ENCODE assay signal across 9 cellular contexts in the genomic region with DNA sequence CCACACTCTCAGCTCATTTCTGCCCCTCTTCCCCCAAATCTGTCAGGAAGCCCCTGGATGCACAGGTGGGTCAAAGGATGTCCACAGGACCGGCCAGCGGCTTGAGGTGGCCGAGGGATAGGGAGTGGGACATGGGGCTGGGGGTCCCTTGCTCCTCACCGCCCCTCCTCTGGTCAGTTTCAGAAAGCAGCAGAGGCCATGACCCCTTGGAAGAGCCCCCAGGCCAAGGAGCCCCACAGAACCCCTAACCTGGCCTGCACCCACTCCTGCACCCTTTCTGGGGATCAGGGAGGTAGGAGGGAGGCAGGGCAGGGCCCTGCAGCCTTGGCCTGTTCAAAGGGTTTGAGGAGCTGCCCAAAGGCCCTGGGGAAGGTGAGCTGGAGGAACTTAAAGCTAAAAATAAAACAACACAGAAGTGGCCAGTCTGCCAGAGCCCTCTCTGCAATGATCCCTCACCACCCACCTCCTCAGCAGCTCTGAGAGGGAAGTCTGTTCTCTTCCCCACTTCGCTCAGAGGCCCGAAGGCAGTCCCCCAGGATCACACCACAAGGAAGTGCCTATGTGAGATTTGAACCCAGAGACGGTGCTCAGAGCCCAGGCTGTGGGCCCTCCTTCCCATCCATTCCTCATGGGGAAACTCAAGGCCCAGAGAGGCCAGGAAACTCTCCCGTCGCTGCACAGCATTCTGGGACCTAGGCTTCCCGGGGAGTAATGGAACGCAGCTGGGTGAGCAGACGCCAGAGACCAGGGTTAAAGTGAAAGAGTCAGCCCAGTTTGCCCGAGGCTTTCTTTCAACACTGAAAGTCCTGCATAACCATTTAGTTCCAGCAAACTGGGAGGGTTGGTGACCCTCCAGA. TPM values are rescaled to one million over a fixed set of nuclear protein-coding genes. Genes with fewer than 3 reads are reported as not detected.
A peak's percentile ranks its signal among the peaks of the same experiment; 100 is the strongest.
DNase-seq lines count a peak whose midpoint lies in the region; ATAC-seq and TF ChIP-seq lines count a peak whose summit lies in the region.
"Had no signal": no experiment of that assay in that cellular context is flagged by ENCODE, and none has a peak within 500 bp of the region (broad histone marks: within the 10 kb centered on the region; RNA-seq: fewer than 3 reads in every experiment).

No MANE protein-coding gene starts in this region.

- H3K4me3 ChIP-seq in BLaER1 (peak overlapping the region; percentile 93), epithelial cell of proximal tubule (ENCODE audit: low read depth, low read length) (peak overlapping the region; percentile 54), Karpas-422 (ENCODE audit: low read length) (no peak overlapping the region)

- H3K9me3 Mint-ChIP-seq in osteocyte (ENCODE audit: unreplicated experiment), result peaks cover 4% of the 10 kb centered on the region

- H2AFZ ChIP-seq in Karpas-422 (ENCODE audit: low read length), result no peak overlapping the region

- ATAC-seq in GM18858 (IDR thresholded peaks at IDR 0.05; ENCODE audit: unreplicated experiment) (no peak), GM18870 (IDR thresholded peaks at IDR 0.05; ENCODE audit: unreplicated experiment) (no peak)

- H3K9ac ChIP-seq in BLaER1 (peak overlapping the region; percentile 94), Karpas-422 (ENCODE audit: low read length) (no peak overlapping the region)

- H3K27me3 ChIP-seq in BLaER1 (no peaks in the 10 kb centered on the region), Karpas-422 (ENCODE audit: low read length) (no peaks in the 10 kb centered on the region; the same call in 1 of the 2 replicates)

- H3K27ac Mint-ChIP-seq in osteocyte (ENCODE audit: unreplicated experiment), result peak overlapping the region; percentile 88

- peak; percentile 23 for DNase-seq in SK-MEL-5 (ENCODE audit: low read depth, low spot score)
- no peak for DNase-seq in epithelial cell of proximal tubule (ENCODE audit: low read depth)
- no peak for DNase-seq in osteocyte (ENCODE audit: extremely low spot score, unreplicated experiment)
- no peak for DNase-seq in H4 (ENCODE audit: low spot score)
- DNase-seq in Karpas-422, result no peak

- H3K4me1 ChIP-seq in BLaER1 (peaks cover 64% of the 10 kb centered on the region), Karpas-422 (ENCODE audit: low read length) (no peaks in the 10 kb centered on the region)

- H3K9me2 ChIP-seq in Karpas-422 (replicated peaks; ENCODE audit: insufficient read depth, low read length), result no peaks in the 10 kb centered on the region

- peak overlapping the region; percentile 82 for H3K4me3 Mint-ChIP-seq in osteocyte (ENCODE audit: unreplicated experiment)

- no peaks in the 10 kb centered on the region for H3K27me3 Mint-ChIP-seq in osteocyte (ENCODE audit: unreplicated experiment)

- peaks cover 17% of the 10 kb centered on the region for H3K36me3 Mint-ChIP-seq in osteocyte (ENCODE audit: unreplicated experiment)

- H4K20me1 ChIP-seq in BLaER1 (peaks cover 16% of the 10 kb centered on the region; the same call in 1 of the 2 replicates), Karpas-422 (ENCODE audit: insufficient read depth, low read depth, low read length) (no peaks in the 10 kb centered on the region)

- H3K9me3 ChIP-seq in BLaER1, result peaks cover 31% of the 10 kb centered on the region
- H3K9me3 ChIP-seq in Karpas-422 (ENCODE audit: low read length), result peaks cover 9% of the 10 kb centered on the region

- peak overlapping the region; percentile 92 for H3K4me2 ChIP-seq in BLaER1
- no peak overlapping the region for H3K4me2 ChIP-seq in Karpas-422 (ENCODE audit: low read depth, low read length, poor library complexity, severe bottlenecking)

- in situ Hi-C loops in SK-MEL-5 (cut with HindIII; ENCODE audit: low pct_unique_long_range_greater_than_20kb, low sequenced_read_pairs), result no loop called here

- TF ChIP-seq CTCF in epithelial cell of proximal tubule (conservative IDR thresholded peaks at IDR 0.05; ENCODE audit: low read depth, low read length) (no peak), osteocyte (IDR thresholded peaks at IDR 0.05) (no peak)

- H3K27ac ChIP-seq in BLaER1 (peak overlapping the region; percentile 96), Karpas-422 (ENCODE audit: low read length) (no peak overlapping the region)

- peaks cover 41% of the 10 kb centered on the region for H3K36me3 ChIP-seq in BLaER1
- peaks cover 3% of the 10 kb centered on the region; the same call in 1 of the 2 replicates for H3K36me3 ChIP-seq in Karpas-422 (ENCODE audit: insufficient read depth, low read length)

- H3K4me1 Mint-ChIP-seq in osteocyte (ENCODE audit: unreplicated experiment), result peaks cover 43% of the 10 kb centered on the region

- H3K79me2 ChIP-seq in Karpas-422 (ENCODE audit: low read length), result no peaks in the 10 kb centered on the region

RNA-seq across cellular contexts. Expression of gene ENG, which starts 0.9 kb away (rescaled TPM):
- 3.7 and 5.5 TPM in 2 replicates for total RNA-seq in SK-MEL-5 (2014; rRNA removed; shearing (Covaris generic))
- polyA plus RNA-seq in SK-MEL-5 (2015; cell fraction: cytosol; rRNA removed), result 52.6 and 58.6 TPM in 2 replicates
- polyA plus RNA-seq in SK-MEL-5 (2015; cell fraction: nucleus; rRNA removed), result 10.0 and 15.4 TPM in 2 replicates
- total RNA-seq in epithelial cell of proximal tubule, result 5.0 and 10.6 TPM in 2 replicates
- 140 and 143 TPM in 2 replicates for total RNA-seq in osteocyte
- 1.8 and 3.0 TPM in 2 replicates for total RNA-seq in H4 (2014; rRNA removed; shearing (Covaris generic))
- total RNA-seq in Karpas-422 (2014; rRNA removed; shearing (Covaris generic); ENCODE audit: low replicate concordance), result not detected in 2 replicates
- polyA plus RNA-seq: neural cell had no signal

RNA-seq across cellular contexts. Expression of gene AK1, which starts 23.9 kb away (rescaled TPM):
- 50.6 and 53.0 TPM in 2 replicates for total RNA-seq in SK-MEL-5 (2014; rRNA removed; shearing (Covaris generic))
- 39.1 and 65.1 TPM in 2 replicates for polyA plus RNA-seq in SK-MEL-5 (2015; cell fraction: cytosol; rRNA removed)
- 38.5 and 43.8 TPM in 2 replicates for polyA plus RNA-seq in SK-MEL-5 (2015; cell fraction: nucleus; rRNA removed)
- 48.1 and 58.3 TPM in 2 replicates for total RNA-seq in epithelial cell of proximal tubule
- 57.6 and 65.8 TPM in 2 replicates for total RNA-seq in osteocyte
- total RNA-seq in H4 (2014; rRNA removed; shearing (Covaris generic)), result 25.3 and 45.7 TPM in 2 replicates
- 1.0 and 32.6 TPM in 2 replicates for total RNA-seq in Karpas-422 (2014; rRNA removed; shearing (Covaris generic); ENCODE audit: low replicate concordance)

RNA-seq across cellular contexts. Expression of gene ST6GALNAC6, which starts 45.9 kb away (rescaled TPM):
- 10.1 TPM in 2 replicates for total RNA-seq in SK-MEL-5 (2014; rRNA removed; shearing (Covaris generic))
- 14.1 and 15.6 TPM in 2 replicates for polyA plus RNA-seq in SK-MEL-5 (2015; cell fraction: cytosol; rRNA removed)
- 30.4 and 44.8 TPM in 2 replicates for polyA plus RNA-seq in SK-MEL-5 (2015; cell fraction: nucleus; rRNA removed)
- total RNA-seq in epithelial cell of proximal tubule, result 23.5 and 25.8 TPM in 2 replicates
- 73.4 and 77.0 TPM in 2 replicates for total RNA-seq in osteocyte
- 12.4 and 14.8 TPM in 2 replicates for total RNA-seq in H4 (2014; rRNA removed; shearing (Covaris generic))
- 21.7 and 55.7 TPM in 2 replicates for total RNA-seq in Karpas-422 (2014; rRNA removed; shearing (Covaris generic); ENCODE audit: low replicate concordance)

RNA-seq across cellular contexts. Expression of gene FPGS, which starts 50.9 kb away (rescaled TPM):
- total RNA-seq in SK-MEL-5 (2014; rRNA removed; shearing (Covaris generic)), result 41.4 and 45.2 TPM in 2 replicates
- polyA plus RNA-seq in SK-MEL-5 (2015; cell fraction: cytosol; rRNA removed), result 55.6 and 63.7 TPM in 2 replicates
- polyA plus RNA-seq in SK-MEL-5 (2015; cell fraction: nucleus; rRNA removed), result 90.7 and 121 TPM in 2 replicates
- total RNA-seq in epithelial cell of proximal tubule, result 104 and 132 TPM in 2 replicates
- total RNA-seq in osteocyte, result 58.7 and 65.1 TPM in 2 replicates
- 32.8 and 49.8 TPM in 2 replicates for total RNA-seq in H4 (2014; rRNA removed; shearing (Covaris generic))
- total RNA-seq in Karpas-422 (2014; rRNA removed; shearing (Covaris generic); ENCODE audit: low replicate concordance), result 41.9 and 102 TPM in 2 replicates

Comparison
In these comparisons a context has a peak if more than half of its experiments do, and no peak if none do; other contexts are left out.
1. RNA of gene ENG, which starts 0.9 kb away (total RNA-seq): 140 to 143 TPM in osteocyte; 5.0 to 10.6 TPM in epithelial cell of proximal tubule, 3.7 to 5.5 TPM in SK-MEL-5, 1.8 to 3.0 TPM in H4 and not detected in Karpas-422; every median in the first group is over 10 times any median in the second.